30 cellular contexts compared by ENCODE assay signal in the genomic region with DNA sequence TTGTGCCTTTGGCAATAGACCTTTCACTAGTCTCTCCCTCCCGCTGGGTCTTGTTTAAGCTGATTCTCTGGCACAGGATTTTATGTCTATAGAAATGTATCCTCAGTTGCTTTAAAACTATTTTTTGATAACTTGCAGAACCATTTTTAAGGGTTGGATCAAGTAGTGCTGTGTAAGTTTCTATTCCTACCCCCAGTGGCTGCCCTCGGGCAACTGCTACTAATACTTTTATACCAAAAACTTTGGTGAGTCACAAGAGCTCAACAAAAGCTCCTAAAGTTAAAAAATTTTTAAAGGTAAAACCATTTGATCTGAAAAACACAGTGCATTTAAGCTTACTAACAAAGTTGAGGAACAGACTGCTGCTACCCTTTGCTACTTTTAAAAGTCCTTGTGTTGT.
"Had no signal": no experiment of that assay in that cellular context is flagged by ENCODE, and none has a peak within 500 bp of the region (broad histone marks: within the 10 kb centered on the region; RNA-seq: fewer than 3 reads in every experiment).

No MANE protein-coding gene starts in this region.

- H3K27me3 ChIP-seq: ascending aorta, cardiac muscle cell, colonic mucosa had no signal

- DNase-seq: activated B cell treated with CpG ODN at 0.5 μM for 24 hours; activated CD4-positive, alpha-beta memory T cell treated with anti-CD3 and anti-CD28 coated beads for 36 hours; activated CD4-positive, alpha-beta T cell treated with anti-CD3 and anti-CD28 coated beads for 4 hours; activated CD4-positive, alpha-beta T cell treated with anti-CD3 and anti-CD28 coated beads, Interleukin-2, amount 10 ng/mL, durations not matched to agents 24 days and 14 days; activated CD4-positive, alpha-beta T cell treated with anti-CD3 and anti-CD28 coated beads, Interleukin-2, amount 50 U/mL, for 1 hour; activated CD4-positive, alpha-beta T cell treated with anti-CD3 and anti-CD28 coated beads, Interleukin-2, amount 50 U/mL, for 4 hours; activated CD4-positive, CD25-positive, alpha-beta regulatory T cell treated with anti-CD3 and anti-CD28 coated beads, Interleukin-2, amount 50 U/mL, for 72 hours; activated CD8-positive, alpha-beta memory T cell treated with anti-CD3 and anti-CD28 coated beads, Interleukin-2, amount 50 U/mL, for 4 hours; activated CD8-positive, alpha-beta T cell treated with anti-CD3 and anti-CD28 coated beads for 36 hours; activated effector memory CD4-positive, alpha-beta T cell treated with anti-CD3 and anti-CD28 coated beads, Interleukin-2, amount 50 U/mL, for 16 hours; activated gamma-delta T cell treated with Interleukin-2 at 50 U/mL for 16 hours; activated naive CD4-positive, alpha-beta T cell; activated naive CD4-positive, alpha-beta T cell treated with anti-CD3 and anti-CD28 coated beads for 36 hours; activated naive CD4-positive, alpha-beta T cell treated with anti-CD3 and anti-CD28 coated beads, Interleukin-2, amount 50 U/mL, for 16 hours; activated naive CD8-positive, alpha-beta T cell treated with anti-CD3 and anti-CD28 coated beads for 36 hours; activated T-cell treated with anti-CD3 and anti-CD28 coated beads for 4 hours; activated T-cell treated with anti-CD3 and anti-CD28 coated beads, Interleukin-2, amount 50 U/mL, for 1 hour; activated T-cell treated with anti-CD3 and anti-CD28 coated beads, Interleukin-2, amount 50 U/mL, for 4 hours; activated T-cell treated with anti-CD3 and anti-CD28 coated beads, Interleukin-2, amount 50 U/mL, for 72 hours; amygdala; anterior cingulate cortex; caudate nucleus; cerebellar nuclear complex; colonic mucosa; T-helper 2 cell; T-helper 9 cell had no signal

- H3K36me3 ChIP-seq: ascending aorta, cardiac muscle cell, colonic mucosa had no signal

- H3K9me3 ChIP-seq: ascending aorta, colonic mucosa had no signal

- H3K4me1 ChIP-seq: ascending aorta, colonic mucosa had no signal

- ATAC-seq: activated CD8-positive, alpha-beta T cell treated with anti-CD3 and anti-CD28 coated beads for 36 hours; activated naive CD4-positive, alpha-beta T cell treated with anti-CD3 and anti-CD28 coated beads, Interleukin-2, amount 50 U/mL, for 72 hours; activated T-cell treated with anti-CD3 and anti-CD28 coated beads, Interleukin-2, amount 50 U/mL, for 4 hours; activated T-cell treated with anti-CD3 and anti-CD28 coated beads, Interleukin-2, amount 50 U/mL, for 72 hours; activated T-helper 17 cell treated with anti-CD3 and anti-CD28 coated beads, Interleukin-2, amount 50 U/mL, for 72 hours had no signal

- H3K4me3 ChIP-seq: ascending aorta, cardiac muscle cell, colonic mucosa had no signal
